Comparison of ENCODE assay signal across 1 cellular context in the genomic region with DNA sequence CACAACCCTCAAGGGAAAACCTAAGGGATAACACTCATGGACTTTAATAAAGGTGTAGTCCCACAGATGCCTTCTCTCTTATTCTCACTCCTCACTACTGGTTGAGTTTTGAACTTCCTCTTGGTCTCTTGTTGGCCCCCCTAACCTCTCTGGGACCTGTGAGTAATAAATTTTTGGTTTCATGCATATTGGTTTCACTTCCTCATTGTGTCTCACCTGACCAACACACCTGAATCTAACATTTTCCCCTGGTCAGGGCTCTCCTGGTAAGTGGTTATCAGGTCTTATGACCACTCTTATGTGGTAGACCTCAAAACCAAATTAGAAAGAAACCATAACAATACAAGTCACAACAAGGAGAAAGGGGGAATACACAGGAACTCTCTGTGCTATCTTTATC.
TF ChIP-seq lines count a peak whose summit lies in the region.

No MANE protein-coding gene starts in this region.

TF ChIP-seq in GM12878, 131 proteins besides CTCF, POLR2A, EP300 and RAD21 (continued from another document and continues in another):
- TF ChIP-seq, protein P1, sequence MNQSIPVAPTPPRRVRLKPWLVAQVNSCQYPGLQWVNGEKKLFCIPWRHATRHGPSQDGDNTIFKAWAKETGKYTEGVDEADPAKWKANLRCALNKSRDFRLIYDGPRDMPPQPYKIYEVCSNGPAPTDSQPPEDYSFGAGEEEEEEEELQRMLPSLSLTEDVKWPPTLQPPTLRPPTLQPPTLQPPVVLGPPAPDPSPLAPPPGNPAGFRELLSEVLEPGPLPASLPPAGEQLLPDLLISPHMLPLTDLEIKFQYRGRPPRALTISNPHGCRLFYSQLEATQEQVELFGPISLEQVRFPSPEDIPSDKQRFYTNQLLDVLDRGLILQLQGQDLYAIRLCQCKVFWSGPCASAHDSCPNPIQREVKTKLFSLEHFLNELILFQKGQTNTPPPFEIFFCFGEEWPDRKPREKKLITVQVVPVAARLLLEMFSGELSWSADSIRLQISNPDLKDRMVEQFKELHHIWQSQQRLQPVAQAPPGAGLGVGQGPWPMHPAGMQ (IDR thresholded peaks at IDR 0.05; ENCODE audit: borderline replicate concordance) = peak; percentile 61; the same call in 1 of the 2 replicates
- no peak for TF ChIP-seq FOS (IDR thresholded peaks at IDR 0.05; ENCODE audit: borderline replicate concordance, extremely low read depth, insufficient read length)
- peak; percentile 94 for TF ChIP-seq TCF12 (IDR thresholded peaks at IDR 0.05; ENCODE audit: low read depth, low read length)
- TF ChIP-seq MXI1 (IDR thresholded peaks at IDR 0.05; ENCODE audit: low read depth, low read length) = peak; percentile 44; the same call in 1 of the 2 replicates
- TF ChIP-seq, protein P2, sequence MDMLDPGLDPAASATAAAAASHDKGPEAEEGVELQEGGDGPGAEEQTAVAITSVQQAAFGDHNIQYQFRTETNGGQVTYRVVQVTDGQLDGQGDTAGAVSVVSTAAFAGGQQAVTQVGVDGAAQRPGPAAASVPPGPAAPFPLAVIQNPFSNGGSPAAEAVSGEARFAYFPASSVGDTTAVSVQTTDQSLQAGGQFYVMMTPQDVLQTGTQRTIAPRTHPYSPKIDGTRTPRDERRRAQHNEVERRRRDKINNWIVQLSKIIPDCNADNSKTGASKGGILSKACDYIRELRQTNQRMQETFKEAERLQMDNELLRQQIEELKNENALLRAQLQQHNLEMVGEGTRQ (IDR thresholded peaks at IDR 0.05; ENCODE audit: borderline replicate concordance, low read depth, low read length) = no peak
- no peak for TF ChIP-seq KAT2A (conservative IDR thresholded peaks at IDR 0.05; ENCODE audit: control insufficient read depth, low read depth, low read length)
- TF ChIP-seq, protein P3, sequence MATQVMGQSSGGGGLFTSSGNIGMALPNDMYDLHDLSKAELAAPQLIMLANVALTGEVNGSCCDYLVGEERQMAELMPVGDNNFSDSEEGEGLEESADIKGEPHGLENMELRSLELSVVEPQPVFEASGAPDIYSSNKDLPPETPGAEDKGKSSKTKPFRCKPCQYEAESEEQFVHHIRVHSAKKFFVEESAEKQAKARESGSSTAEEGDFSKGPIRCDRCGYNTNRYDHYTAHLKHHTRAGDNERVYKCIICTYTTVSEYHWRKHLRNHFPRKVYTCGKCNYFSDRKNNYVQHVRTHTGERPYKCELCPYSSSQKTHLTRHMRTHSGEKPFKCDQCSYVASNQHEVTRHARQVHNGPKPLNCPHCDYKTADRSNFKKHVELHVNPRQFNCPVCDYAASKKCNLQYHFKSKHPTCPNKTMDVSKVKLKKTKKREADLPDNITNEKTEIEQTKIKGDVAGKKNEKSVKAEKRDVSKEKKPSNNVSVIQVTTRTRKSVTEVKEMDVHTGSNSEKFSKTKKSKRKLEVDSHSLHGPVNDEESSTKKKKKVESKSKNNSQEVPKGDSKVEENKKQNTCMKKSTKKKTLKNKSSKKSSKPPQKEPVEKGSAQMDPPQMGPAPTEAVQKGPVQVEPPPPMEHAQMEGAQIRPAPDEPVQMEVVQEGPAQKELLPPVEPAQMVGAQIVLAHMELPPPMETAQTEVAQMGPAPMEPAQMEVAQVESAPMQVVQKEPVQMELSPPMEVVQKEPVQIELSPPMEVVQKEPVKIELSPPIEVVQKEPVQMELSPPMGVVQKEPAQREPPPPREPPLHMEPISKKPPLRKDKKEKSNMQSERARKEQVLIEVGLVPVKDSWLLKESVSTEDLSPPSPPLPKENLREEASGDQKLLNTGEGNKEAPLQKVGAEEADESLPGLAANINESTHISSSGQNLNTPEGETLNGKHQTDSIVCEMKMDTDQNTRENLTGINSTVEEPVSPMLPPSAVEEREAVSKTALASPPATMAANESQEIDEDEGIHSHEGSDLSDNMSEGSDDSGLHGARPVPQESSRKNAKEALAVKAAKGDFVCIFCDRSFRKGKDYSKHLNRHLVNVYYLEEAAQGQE (IDR thresholded peaks at IDR 0.05; ENCODE audit: low read depth, low read length) = peak; percentile 20; the same call in 1 of the 2 replicates
- TF ChIP-seq HDAC2 (IDR thresholded peaks at IDR 0.05) = no peak
- TF ChIP-seq SPI1 (IDR thresholded peaks at IDR 0.05; ENCODE audit: borderline replicate concordance, insufficient read depth, low read depth, low read length) = peak; percentile 100
- TF ChIP-seq IKZF1 (conservative IDR thresholded peaks at IDR 0.05) = peak; percentile 89
- TF ChIP-seq NRF1 (conservative IDR thresholded peaks at IDR 0.05; ENCODE audit: low read depth, low read length) = no peak
- no peak for TF ChIP-seq ZNF622 (IDR thresholded peaks at IDR 0.05)
- TF ChIP-seq, protein P4, sequence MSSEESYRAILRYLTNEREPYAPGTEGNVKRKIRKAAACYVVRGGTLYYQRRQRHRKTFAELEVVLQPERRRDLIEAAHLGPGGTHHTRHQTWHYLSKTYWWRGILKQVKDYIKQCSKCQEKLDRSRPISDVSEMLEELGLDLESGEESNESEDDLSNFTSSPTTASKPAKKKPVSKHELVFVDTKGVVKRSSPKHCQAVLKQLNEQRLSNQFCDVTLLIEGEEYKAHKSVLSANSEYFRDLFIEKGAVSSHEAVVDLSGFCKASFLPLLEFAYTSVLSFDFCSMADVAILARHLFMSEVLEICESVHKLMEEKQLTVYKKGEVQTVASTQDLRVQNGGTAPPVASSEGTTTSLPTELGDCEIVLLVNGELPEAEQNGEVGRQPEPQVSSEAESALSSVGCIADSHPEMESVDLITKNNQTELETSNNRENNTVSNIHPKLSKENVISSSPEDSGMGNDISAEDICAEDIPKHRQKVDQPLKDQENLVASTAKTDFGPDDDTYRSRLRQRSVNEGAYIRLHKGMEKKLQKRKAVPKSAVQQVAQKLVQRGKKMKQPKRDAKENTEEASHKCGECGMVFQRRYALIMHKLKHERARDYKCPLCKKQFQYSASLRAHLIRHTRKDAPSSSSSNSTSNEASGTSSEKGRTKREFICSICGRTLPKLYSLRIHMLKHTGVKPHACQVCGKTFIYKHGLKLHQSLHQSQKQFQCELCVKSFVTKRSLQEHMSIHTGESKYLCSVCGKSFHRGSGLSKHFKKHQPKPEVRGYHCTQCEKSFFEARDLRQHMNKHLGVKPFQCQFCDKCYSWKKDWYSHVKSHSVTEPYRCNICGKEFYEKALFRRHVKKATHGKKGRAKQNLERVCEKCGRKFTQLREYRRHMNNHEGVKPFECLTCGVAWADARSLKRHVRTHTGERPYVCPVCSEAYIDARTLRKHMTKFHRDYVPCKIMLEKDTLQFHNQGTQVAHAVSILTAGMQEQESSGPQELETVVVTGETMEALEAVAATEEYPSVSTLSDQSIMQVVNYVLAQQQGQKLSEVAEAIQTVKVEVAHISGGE (CRISPR knock-in tag; IDR thresholded peaks at IDR 0.05) = no peak
- TF ChIP-seq ESRRA (IDR thresholded peaks at IDR 0.05; ENCODE audit: low read length) = no peak
- TF ChIP-seq, protein P5, sequence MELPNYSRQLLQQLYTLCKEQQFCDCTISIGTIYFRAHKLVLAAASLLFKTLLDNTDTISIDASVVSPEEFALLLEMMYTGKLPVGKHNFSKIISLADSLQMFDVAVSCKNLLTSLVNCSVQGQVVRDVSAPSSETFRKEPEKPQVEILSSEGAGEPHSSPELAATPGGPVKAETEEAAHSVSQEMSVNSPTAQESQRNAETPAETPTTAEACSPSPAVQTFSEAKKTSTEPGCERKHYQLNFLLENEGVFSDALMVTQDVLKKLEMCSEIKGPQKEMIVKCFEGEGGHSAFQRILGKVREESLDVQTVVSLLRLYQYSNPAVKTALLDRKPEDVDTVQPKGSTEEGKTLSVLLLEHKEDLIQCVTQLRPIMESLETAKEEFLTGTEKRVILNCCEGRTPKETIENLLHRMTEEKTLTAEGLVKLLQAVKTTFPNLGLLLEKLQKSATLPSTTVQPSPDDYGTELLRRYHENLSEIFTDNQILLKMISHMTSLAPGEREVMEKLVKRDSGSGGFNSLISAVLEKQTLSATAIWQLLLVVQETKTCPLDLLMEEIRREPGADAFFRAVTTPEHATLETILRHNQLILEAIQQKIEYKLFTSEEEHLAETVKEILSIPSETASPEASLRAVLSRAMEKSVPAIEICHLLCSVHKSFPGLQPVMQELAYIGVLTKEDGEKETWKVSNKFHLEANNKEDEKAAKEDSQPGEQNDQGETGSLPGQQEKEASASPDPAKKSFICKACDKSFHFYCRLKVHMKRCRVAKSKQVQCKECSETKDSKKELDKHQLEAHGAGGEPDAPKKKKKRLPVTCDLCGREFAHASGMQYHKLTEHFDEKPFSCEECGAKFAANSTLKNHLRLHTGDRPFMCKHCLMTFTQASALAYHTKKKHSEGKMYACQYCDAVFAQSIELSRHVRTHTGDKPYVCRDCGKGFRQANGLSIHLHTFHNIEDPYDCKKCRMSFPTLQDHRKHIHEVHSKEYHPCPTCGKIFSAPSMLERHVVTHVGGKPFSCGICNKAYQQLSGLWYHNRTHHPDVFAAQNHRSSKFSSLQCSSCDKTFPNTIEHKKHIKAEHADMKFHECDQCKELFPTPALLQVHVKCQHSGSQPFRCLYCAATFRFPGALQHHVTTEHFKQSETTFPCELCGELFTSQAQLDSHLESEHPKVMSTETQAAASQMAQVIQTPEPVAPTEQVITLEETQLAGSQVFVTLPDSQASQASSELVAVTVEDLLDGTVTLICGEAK (IDR thresholded peaks at IDR 0.05; ENCODE audit: borderline replicate concordance) = peak; percentile 41; the same call in 1 of the 2 replicates
- peak; percentile 94 for TF ChIP-seq BCL11A (IDR thresholded peaks at IDR 0.05; ENCODE audit: low read depth, low read length)
- TF ChIP-seq, protein P6, sequence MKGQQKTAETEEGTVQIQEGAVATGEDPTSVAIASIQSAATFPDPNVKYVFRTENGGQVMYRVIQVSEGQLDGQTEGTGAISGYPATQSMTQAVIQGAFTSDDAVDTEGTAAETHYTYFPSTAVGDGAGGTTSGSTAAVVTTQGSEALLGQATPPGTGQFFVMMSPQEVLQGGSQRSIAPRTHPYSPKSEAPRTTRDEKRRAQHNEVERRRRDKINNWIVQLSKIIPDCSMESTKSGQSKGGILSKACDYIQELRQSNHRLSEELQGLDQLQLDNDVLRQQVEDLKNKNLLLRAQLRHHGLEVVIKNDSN (IDR thresholded peaks at IDR 0.05; ENCODE audit: borderline replicate concordance, extremely low read length, insufficient read depth, low read depth, low read length) = no peak
- TF ChIP-seq NBN (IDR thresholded peaks at IDR 0.05) = peak; percentile 90
- peak; percentile 49 for TF ChIP-seq SMAD1 (IDR thresholded peaks at IDR 0.05; ENCODE audit: low read depth, partially characterized antibody)
- no peak for TF ChIP-seq ZNF274 (IDR thresholded peaks at IDR 0.05; ENCODE audit: insufficient read depth, insufficient read length)
- TF ChIP-seq, protein P7, sequence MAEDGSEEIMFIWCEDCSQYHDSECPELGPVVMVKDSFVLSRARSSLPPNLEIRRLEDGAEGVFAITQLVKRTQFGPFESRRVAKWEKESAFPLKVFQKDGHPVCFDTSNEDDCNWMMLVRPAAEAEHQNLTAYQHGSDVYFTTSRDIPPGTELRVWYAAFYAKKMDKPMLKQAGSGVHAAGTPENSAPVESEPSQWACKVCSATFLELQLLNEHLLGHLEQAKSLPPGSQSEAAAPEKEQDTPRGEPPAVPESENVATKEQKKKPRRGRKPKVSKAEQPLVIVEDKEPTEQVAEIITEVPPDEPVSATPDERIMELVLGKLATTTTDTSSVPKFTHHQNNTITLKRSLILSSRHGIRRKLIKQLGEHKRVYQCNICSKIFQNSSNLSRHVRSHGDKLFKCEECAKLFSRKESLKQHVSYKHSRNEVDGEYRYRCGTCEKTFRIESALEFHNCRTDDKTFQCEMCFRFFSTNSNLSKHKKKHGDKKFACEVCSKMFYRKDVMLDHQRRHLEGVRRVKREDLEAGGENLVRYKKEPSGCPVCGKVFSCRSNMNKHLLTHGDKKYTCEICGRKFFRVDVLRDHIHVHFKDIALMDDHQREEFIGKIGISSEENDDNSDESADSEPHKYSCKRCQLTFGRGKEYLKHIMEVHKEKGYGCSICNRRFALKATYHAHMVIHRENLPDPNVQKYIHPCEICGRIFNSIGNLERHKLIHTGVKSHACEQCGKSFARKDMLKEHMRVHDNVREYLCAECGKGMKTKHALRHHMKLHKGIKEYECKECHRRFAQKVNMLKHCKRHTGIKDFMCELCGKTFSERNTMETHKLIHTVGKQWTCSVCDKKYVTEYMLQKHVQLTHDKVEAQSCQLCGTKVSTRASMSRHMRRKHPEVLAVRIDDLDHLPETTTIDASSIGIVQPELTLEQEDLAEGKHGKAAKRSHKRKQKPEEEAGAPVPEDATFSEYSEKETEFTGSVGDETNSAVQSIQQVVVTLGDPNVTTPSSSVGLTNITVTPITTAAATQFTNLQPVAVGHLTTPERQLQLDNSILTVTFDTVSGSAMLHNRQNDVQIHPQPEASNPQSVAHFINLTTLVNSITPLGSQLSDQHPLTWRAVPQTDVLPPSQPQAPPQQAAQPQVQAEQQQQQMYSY (CRISPR knock-in tag; IDR thresholded peaks at IDR 0.05) = no peak
- peak in 1 of 2 experiments; percentile 67; a peak in 1 of 4 replicates for TF ChIP-seq ETV6 (conservative IDR thresholded peaks at IDR 0.05 in 1 of 2, IDR thresholded peaks at IDR 0.05 in 1 of 2; ENCODE audit: borderline replicate concordance in 1 of 2, low read depth in 1 of 2)
- TF ChIP-seq CHD1 (IDR thresholded peaks at IDR 0.05; ENCODE audit: low read depth, low read length) = no peak
- TF ChIP-seq BACH1 (IDR thresholded peaks at IDR 0.05; ENCODE audit: borderline replicate concordance) = peak; percentile 95; the same call in 1 of the 2 replicates
- TF ChIP-seq JUNB (IDR thresholded peaks at IDR 0.05) = peak; percentile 85
- TF ChIP-seq, protein P8, sequence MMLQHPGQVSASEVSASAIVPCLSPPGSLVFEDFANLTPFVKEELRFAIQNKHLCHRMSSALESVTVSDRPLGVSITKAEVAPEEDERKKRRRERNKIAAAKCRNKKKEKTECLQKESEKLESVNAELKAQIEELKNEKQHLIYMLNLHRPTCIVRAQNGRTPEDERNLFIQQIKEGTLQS (IDR thresholded peaks at IDR 0.05; ENCODE audit: borderline replicate concordance, extremely low read depth, low read depth, low read length) = no peak
- peak; percentile 83 for TF ChIP-seq RAD51 (IDR thresholded peaks at IDR 0.05)
- TF ChIP-seq HDGF (IDR thresholded peaks at IDR 0.05) = no peak
- peak; percentile 92 for TF ChIP-seq ATF7 (IDR thresholded peaks at IDR 0.05; ENCODE audit: low read depth)
- TF ChIP-seq CHD2 (IDR thresholded peaks at IDR 0.05; ENCODE audit: borderline replicate concordance, low read depth, low read length) = peak; percentile 72; the same call in 1 of the 2 replicates
- TF ChIP-seq BHLHE40 (IDR thresholded peaks at IDR 0.05; ENCODE audit: borderline replicate concordance in 1 of 2, low read depth in 2 of 2, low read length in 1 of 2) = peak; percentile 92 to 96
- no peak for TF ChIP-seq SMARCA5 (IDR thresholded peaks at IDR 0.05)
- TF ChIP-seq MYC (IDR thresholded peaks at IDR 0.05; ENCODE audit: insufficient read depth, insufficient read length, insufficient replicate concordance, low read length, severe bottlenecking) = no peak
- no peak for TF ChIP-seq STAT3 (IDR thresholded peaks at IDR 0.05; ENCODE audit: low read depth, low read length)
- no peak for TF ChIP-seq POLR2AphosphoS5 (IDR thresholded peaks at IDR 0.05; ENCODE audit: low read length)
- TF ChIP-seq, protein P9, sequence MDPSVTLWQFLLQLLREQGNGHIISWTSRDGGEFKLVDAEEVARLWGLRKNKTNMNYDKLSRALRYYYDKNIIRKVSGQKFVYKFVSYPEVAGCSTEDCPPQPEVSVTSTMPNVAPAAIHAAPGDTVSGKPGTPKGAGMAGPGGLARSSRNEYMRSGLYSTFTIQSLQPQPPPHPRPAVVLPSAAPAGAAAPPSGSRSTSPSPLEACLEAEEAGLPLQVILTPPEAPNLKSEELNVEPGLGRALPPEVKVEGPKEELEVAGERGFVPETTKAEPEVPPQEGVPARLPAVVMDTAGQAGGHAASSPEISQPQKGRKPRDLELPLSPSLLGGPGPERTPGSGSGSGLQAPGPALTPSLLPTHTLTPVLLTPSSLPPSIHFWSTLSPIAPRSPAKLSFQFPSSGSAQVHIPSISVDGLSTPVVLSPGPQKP (IDR thresholded peaks at IDR 0.05; ENCODE audit: low read depth, low read length) = no peak
